2 cellular contexts compared by ENCODE assay signal in the genomic region with DNA sequence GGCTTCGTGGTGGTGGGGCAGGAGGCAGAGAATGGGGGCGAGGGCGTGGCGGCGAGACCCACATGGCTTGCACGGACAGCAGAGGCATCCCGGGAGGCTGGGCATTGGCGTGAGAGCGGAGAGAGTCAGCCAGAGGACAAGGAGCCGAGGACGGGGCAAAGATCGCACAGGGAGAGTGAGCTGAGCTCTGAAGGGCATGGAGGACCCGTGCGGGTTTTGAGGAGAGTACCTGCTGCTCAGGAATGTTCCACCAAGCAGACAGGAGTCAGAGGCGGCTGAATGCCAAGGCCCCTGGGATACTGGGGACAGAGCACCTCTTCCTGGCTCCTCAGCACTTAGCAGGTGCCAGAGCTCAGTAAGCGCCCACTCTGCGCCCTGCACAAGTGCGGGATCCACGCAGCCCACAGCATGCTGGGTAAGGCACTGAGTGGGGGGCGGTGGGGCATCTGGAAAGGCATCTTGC.
TF ChIP-seq lines count a peak whose summit lies in the region.

No MANE protein-coding gene starts in this region.

TF ChIP-seq in GM23338, 12 proteins besides CTCF, POLR2A, EP300 and RAD21 (continues in another document):
- TF ChIP-seq ZNF114 (CRISPR knock-in tag; IDR thresholded peaks at IDR 0.05) (no peak), STAT1 (IDR thresholded peaks at IDR 0.05; ENCODE audit: unreplicated experiment) (no peak), ZNF331 (CRISPR knock-in tag; IDR thresholded peaks at IDR 0.05; ENCODE audit: low read depth) (no peak), NANOG (IDR thresholded peaks at IDR 0.05; ENCODE audit: borderline replicate concordance) (no peak), CREB1 (CRISPR knock-in tag; IDR thresholded peaks at IDR 0.05; ENCODE audit: low read depth) (no peak), JUNB (IDR thresholded peaks at IDR 0.05; ENCODE audit: unreplicated experiment) (no peak), EZH2phosphoT487 (IDR thresholded peaks at IDR 0.05; ENCODE audit: unreplicated experiment) (no peak)
- TF ChIP-seq, protein P1, sequence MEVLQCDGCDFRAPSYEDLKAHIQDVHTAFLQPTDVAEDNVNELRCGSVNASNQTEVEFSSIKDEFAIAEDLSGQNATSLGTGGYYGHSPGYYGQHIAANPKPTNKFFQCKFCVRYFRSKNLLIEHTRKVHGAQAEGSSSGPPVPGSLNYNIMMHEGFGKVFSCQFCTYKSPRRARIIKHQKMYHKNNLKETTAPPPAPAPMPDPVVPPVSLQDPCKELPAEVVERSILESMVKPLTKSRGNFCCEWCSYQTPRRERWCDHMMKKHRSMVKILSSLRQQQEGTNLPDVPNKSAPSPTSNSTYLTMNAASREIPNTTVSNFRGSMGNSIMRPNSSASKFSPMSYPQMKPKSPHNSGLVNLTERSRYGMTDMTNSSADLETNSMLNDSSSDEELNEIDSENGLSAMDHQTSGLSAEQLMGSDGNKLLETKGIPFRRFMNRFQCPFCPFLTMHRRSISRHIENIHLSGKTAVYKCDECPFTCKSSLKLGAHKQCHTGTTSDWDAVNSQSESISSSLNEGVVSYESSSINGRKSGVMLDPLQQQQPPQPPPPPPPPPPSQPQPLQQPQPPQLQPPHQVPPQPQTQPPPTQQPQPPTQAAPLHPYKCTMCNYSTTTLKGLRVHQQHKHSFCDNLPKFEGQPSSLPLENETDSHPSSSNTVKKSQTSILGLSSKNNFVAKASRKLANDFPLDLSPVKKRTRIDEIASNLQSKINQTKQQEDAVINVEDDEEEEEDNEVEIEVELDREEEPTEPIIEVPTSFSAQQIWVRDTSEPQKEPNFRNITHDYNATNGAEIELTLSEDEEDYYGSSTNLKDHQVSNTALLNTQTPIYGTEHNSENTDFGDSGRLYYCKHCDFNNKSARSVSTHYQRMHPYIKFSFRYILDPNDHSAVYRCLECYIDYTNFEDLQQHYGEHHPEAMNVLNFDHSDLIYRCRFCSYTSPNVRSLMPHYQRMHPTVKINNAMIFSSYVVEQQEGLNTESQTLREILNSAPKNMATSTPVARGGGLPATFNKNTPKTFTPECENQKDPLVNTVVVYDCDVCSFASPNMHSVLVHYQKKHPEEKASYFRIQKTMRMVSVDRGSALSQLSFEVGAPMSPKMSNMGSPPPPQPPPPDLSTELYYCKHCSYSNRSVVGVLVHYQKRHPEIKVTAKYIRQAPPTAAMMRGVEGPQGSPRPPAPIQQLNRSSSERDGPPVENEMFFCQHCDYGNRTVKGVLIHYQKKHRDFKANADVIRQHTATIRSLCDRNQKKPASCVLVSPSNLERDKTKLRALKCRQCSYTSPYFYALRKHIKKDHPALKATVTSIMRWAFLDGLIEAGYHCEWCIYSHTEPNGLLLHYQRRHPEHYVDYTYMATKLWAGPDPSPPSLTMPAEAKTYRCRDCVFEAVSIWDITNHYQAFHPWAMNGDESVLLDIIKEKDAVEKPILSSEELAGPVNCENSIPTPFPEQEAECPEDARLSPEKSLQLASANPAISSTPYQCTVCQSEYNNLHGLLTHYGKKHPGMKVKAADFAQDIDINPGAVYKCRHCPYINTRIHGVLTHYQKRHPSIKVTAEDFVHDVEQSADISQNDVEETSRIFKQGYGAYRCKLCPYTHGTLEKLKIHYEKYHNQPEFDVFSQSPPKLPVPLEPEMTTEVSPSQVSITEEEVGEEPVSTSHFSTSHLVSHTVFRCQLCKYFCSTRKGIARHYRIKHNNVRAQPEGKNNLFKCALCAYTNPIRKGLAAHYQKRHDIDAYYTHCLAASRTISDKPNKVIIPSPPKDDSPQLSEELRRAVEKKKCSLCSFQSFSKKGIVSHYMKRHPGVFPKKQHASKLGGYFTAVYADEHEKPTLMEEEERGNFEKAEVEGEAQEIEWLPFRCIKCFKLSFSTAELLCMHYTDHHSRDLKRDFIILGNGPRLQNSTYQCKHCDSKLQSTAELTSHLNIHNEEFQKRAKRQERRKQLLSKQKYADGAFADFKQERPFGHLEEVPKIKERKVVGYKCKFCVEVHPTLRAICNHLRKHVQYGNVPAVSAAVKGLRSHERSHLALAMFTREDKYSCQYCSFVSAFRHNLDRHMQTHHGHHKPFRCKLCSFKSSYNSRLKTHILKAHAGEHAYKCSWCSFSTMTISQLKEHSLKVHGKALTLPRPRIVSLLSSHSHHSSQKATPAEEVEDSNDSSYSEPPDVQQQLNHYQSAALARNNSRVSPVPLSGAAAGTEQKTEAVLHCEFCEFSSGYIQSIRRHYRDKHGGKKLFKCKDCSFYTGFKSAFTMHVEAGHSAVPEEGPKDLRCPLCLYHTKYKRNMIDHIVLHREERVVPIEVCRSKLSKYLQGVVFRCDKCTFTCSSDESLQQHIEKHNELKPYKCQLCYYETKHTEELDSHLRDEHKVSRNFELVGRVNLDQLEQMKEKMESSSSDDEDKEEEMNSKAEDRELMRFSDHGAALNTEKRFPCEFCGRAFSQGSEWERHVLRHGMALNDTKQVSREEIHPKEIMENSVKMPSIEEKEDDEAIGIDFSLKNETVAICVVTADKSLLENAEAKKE (CRISPR knock-in tag; IDR thresholded peaks at IDR 0.05), result no peak
- TF ChIP-seq, protein P2, sequence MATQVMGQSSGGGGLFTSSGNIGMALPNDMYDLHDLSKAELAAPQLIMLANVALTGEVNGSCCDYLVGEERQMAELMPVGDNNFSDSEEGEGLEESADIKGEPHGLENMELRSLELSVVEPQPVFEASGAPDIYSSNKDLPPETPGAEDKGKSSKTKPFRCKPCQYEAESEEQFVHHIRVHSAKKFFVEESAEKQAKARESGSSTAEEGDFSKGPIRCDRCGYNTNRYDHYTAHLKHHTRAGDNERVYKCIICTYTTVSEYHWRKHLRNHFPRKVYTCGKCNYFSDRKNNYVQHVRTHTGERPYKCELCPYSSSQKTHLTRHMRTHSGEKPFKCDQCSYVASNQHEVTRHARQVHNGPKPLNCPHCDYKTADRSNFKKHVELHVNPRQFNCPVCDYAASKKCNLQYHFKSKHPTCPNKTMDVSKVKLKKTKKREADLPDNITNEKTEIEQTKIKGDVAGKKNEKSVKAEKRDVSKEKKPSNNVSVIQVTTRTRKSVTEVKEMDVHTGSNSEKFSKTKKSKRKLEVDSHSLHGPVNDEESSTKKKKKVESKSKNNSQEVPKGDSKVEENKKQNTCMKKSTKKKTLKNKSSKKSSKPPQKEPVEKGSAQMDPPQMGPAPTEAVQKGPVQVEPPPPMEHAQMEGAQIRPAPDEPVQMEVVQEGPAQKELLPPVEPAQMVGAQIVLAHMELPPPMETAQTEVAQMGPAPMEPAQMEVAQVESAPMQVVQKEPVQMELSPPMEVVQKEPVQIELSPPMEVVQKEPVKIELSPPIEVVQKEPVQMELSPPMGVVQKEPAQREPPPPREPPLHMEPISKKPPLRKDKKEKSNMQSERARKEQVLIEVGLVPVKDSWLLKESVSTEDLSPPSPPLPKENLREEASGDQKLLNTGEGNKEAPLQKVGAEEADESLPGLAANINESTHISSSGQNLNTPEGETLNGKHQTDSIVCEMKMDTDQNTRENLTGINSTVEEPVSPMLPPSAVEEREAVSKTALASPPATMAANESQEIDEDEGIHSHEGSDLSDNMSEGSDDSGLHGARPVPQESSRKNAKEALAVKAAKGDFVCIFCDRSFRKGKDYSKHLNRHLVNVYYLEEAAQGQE (IDR thresholded peaks at IDR 0.05; ENCODE audit: unreplicated experiment), result no peak
- TF ChIP-seq, protein P3, sequence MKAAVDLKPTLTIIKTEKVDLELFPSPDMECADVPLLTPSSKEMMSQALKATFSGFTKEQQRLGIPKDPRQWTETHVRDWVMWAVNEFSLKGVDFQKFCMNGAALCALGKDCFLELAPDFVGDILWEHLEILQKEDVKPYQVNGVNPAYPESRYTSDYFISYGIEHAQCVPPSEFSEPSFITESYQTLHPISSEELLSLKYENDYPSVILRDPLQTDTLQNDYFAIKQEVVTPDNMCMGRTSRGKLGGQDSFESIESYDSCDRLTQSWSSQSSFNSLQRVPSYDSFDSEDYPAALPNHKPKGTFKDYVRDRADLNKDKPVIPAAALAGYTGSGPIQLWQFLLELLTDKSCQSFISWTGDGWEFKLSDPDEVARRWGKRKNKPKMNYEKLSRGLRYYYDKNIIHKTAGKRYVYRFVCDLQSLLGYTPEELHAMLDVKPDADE (IDR thresholded peaks at IDR 0.05), result no peak

TF ChIP-seq in H1, 55 proteins besides CTCF, POLR2A, EP300 and RAD21:
- TF ChIP-seq TEAD4 (IDR thresholded peaks at IDR 0.05; ENCODE audit: low read depth, low read length) (peak; percentile 45; the same call in 1 of the 2 replicates), ASH2L (IDR thresholded peaks at IDR 0.05; ENCODE audit: low read length) (no peak)
